1 cellular context compared by ENCODE assay signal in the genomic region with DNA sequence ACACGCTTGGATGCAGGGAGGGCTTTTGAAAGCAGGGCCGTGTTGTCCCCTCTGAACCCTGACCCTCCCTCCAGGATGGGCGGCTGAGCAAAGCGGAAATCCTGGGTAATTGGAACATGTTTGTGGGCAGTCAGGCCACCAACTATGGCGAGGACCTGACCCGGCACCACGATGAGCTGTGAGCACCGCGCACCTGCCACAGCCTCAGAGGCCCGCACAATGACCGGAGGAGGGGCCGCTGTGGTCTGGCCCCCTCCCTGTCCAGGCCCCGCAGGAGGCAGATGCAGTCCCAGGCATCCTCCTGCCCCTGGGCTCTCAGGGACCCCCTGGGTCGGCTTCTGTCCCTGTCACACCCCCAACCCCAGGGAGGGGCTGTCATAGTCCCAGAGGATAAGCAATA.
TF ChIP-seq lines count a peak whose summit lies in the region.

No MANE protein-coding gene starts in this region.

TF ChIP-seq in H1, 55 proteins besides CTCF, POLR2A, EP300 and RAD21:
- TF ChIP-seq BACH1 (IDR thresholded peaks at IDR 0.05; ENCODE audit: low read length) (no peak), POU5F1 (IDR thresholded peaks at IDR 0.05; ENCODE audit: low read depth, low read length) (no peak), ASH2L (IDR thresholded peaks at IDR 0.05; ENCODE audit: low read length) (no peak), PHF8 (conservative IDR thresholded peaks at IDR 0.05; ENCODE audit: low read depth, low read length) (no peak), JUN (IDR thresholded peaks at IDR 0.05; ENCODE audit: low read depth, low read length) (no peak), MAFK (IDR thresholded peaks at IDR 0.05; ENCODE audit: low read depth, low read length) (no peak), USF2 (IDR thresholded peaks at IDR 0.05; ENCODE audit: low read length) (no peak), TAF1 (IDR thresholded peaks at IDR 0.05; ENCODE audit: low read depth, low read length) (no peak), SIRT6 (IDR thresholded peaks at IDR 0.05; ENCODE audit: low read length) (no peak), SP2 (IDR thresholded peaks at IDR 0.05; ENCODE audit: low read length) (no peak), SP4 (IDR thresholded peaks at IDR 0.05; ENCODE audit: low read length) (no peak), YY1 (IDR thresholded peaks at IDR 0.05; ENCODE audit: low read depth, low read length) (no peak)
- TF ChIP-seq, protein P1, sequence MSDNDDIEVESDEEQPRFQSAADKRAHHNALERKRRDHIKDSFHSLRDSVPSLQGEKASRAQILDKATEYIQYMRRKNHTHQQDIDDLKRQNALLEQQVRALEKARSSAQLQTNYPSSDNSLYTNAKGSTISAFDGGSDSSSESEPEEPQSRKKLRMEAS (IDR thresholded peaks at IDR 0.05): no peak
TF ChIP-seq in H1: peak in this region for 0.
